17 cellular contexts compared by ENCODE assay signal in genomic region chr16:12450381-12450780, GRCh38.
DNase-seq lines count a peak whose midpoint lies in the region; TF ChIP-seq lines count a peak whose summit lies in the region.
"Had no signal": no experiment of that assay in that cellular context is flagged by ENCODE, and none has a peak within 500 bp of the region (broad histone marks: within the 10 kb centered on the region; RNA-seq: fewer than 3 reads in every experiment).

No MANE protein-coding gene starts in this region.

- no peak for DNase-seq in activated T-cell treated with anti-CD3 and anti-CD28 coated beads, Interleukin-2, amount 50 U/mL, for 24 hours
- no peak for DNase-seq in activated T-cell treated with anti-CD3 and anti-CD28 coated beads, Interleukin-2, amount 50 U/mL, for 48 hours
- DNase-seq in myocyte (ENCODE audit: low read depth) (peak; percentile 33), sigmoid colon (peak; percentile 21), DMS114 treated with DMSO at 0.1 percent for 48 hours (lab: John Stamatoyannopoulos, UW; ENCODE audit: unreplicated experiment) (no peak), tibial nerve (ENCODE audit: low spot score in 2 of 2) (no peak), C1 segment of cervical spinal cord (lab: John Stamatoyannopoulos, UW) (no peak)
- DNase-seq: CD8-positive, alpha-beta T cell; COR-L47; DND-41; GDM1; HFFc6 had no signal

- H3K27ac Mint-ChIP-seq in activated T-cell treated with anti-CD3 and anti-CD28 coated beads, Interleukin-2, amount 50 U/mL, for 24 hours, result peak overlapping the region; percentile 27
- H3K27ac Mint-ChIP-seq: CD14-positive monocyte; CD8-positive, alpha-beta T cell; HFFc6 had no signal

- TF ChIP-seq RAD21 in Ishikawa (IDR thresholded peaks at IDR 0.05; ENCODE audit: low read depth), result no peak

- peaks cover 10% of the 10 kb centered on the region for H3K36me3 Mint-ChIP-seq in activated T-cell treated with anti-CD3 and anti-CD28 coated beads, Interleukin-2, amount 50 U/mL, for 24 hours (ENCODE audit: low read depth)

- TF ChIP-seq POLR2A in sigmoid colon (IDR thresholded peaks at IDR 0.05) (no peak), tibial nerve (IDR thresholded peaks at IDR 0.05) (no peak)

- H3K4me3 ChIP-seq in sigmoid colon (no peak overlapping the region), tibial nerve (no peak overlapping the region)
- H3K4me3 ChIP-seq: HAP-1 had no signal

- H3K27me3 ChIP-seq in sigmoid colon (no peaks in the 10 kb centered on the region), tibial nerve (no peaks in the 10 kb centered on the region)

- H3K27me3 Mint-ChIP-seq in activated T-cell treated with anti-CD3 and anti-CD28 coated beads, Interleukin-2, amount 50 U/mL, for 24 hours, result no peaks in the 10 kb centered on the region
- H3K27me3 Mint-ChIP-seq: B cell had no signal

- H3K27ac ChIP-seq in sigmoid colon (no peak overlapping the region), tibial nerve (no peak overlapping the region)
- H3K27ac ChIP-seq: HL-60 had no signal

- H3K36me3 ChIP-seq in sigmoid colon (no peaks in the 10 kb centered on the region), tibial nerve (no peaks in the 10 kb centered on the region)
- H3K36me3 ChIP-seq: HAP-1 had no signal

- TF ChIP-seq CTCF in sigmoid colon (IDR thresholded peaks at IDR 0.05) (no peak), tibial nerve (IDR thresholded peaks at IDR 0.05) (no peak)

- WGBS in sigmoid colon, 2 donors, result 91 to 95% methylated on average over 6 of the region's 6 CpGs
- WGBS in tibial nerve, 2 donors, result 73 to 86% methylated on average over 6 of the region's 6 CpGs

- intact Hi-C loops in sigmoid colon (cut with DNase I), result loop anchor here (10.0 kb wide), 1 partner anchor 364 kb away; no protein-coding TSS in a partner anchor

- H3K9me3 Mint-ChIP-seq in activated T-cell treated with anti-CD3 and anti-CD28 coated beads, Interleukin-2, amount 50 U/mL, for 24 hours, result peaks cover 6% of the 10 kb centered on the region
- H3K9me3 Mint-ChIP-seq: CD8-positive, alpha-beta T cell; HFFc6 had no signal

- no peaks in the 10 kb centered on the region for H3K9me3 ChIP-seq in sigmoid colon
- peaks cover 0 to 13% (median 0%) of the 10 kb centered on the region in 4 donors for H3K9me3 ChIP-seq in tibial nerve
- H3K9me3 ChIP-seq: HAP-1 had no signal

- peaks cover 0 to 14% (median 12%) of the 10 kb centered on the region in 4 donors for H3K4me1 ChIP-seq in sigmoid colon
- no peaks in the 10 kb centered on the region for H3K4me1 ChIP-seq in tibial nerve
- H3K4me1 ChIP-seq: HAP-1 had no signal

- no peak overlapping the region for H3K4me3 Mint-ChIP-seq in activated T-cell treated with anti-CD3 and anti-CD28 coated beads, Interleukin-2, amount 50 U/mL, for 24 hours
- H3K4me3 Mint-ChIP-seq: CD14-positive monocyte; CD8-positive, alpha-beta T cell; HFFc6 had no signal

- no peak for TF ChIP-seq EP300 in Ishikawa (IDR thresholded peaks at IDR 0.05; ENCODE audit: borderline replicate concordance)
- TF ChIP-seq EP300 in sigmoid colon (IDR thresholded peaks at IDR 0.05), result no peak
- TF ChIP-seq EP300 in tibial nerve (IDR thresholded peaks at IDR 0.05), result no peak

- peaks cover 11% of the 10 kb centered on the region for H3K4me1 Mint-ChIP-seq in activated T-cell treated with anti-CD3 and anti-CD28 coated beads, Interleukin-2, amount 50 U/mL, for 24 hours (ENCODE audit: low read depth)

TF ChIP-seq in Ishikawa, 13 proteins besides CTCF, POLR2A, EP300 and RAD21:
- TF ChIP-seq MAX (IDR thresholded peaks at IDR 0.05) (no peak), REST (IDR thresholded peaks at IDR 0.05; ENCODE audit: low read depth) (peak; percentile 72)

Comparison
In these comparisons a context has a peak if more than half of its experiments do, and no peak if none do; other contexts are left out.
1. DNase-seq: peak in myocyte (single experiment) and sigmoid colon (single experiment); none in activated T-cell treated with anti-CD3 and anti-CD28 coated beads, Interleukin-2, amount 50 U/mL, for 24 hours (single experiment), activated T-cell treated with anti-CD3 and anti-CD28 coated beads, Interleukin-2, amount 50 U/mL, for 48 hours (0 of 2), DMS114 treated with DMSO at 0.1 percent for 48 hours (single experiment), tibial nerve (0 of 2) and C1 segment of cervical spinal cord (0 of 14).